Comparison of ENCODE assay signal across 23 cellular contexts in genomic region chr4:24974252-24974580, GRCh38. TPM values are rescaled to one million over a fixed set of nuclear protein-coding genes. Genes with fewer than 3 reads are reported as not detected.
DNase-seq lines count a peak whose midpoint lies in the region; ATAC-seq and TF ChIP-seq lines count a peak whose summit lies in the region.
"Had no signal": no experiment of that assay in that cellular context is flagged by ENCODE, and none has a peak within 500 bp of the region (broad histone marks: within the 10 kb centered on the region; RNA-seq: fewer than 3 reads in every experiment).

No MANE protein-coding gene starts in this region.

- no peak overlapping the region for H3K9ac ChIP-seq in PC-3 (ENCODE audit: low read length)
- H3K9ac ChIP-seq: parathyroid adenoma, SK-N-SH had no signal

- POLR2A ChIA-PET in MCF 10A (lab: Yijun Ruan, JAX) (no interaction called here), PC-3 (lab: Charles Lee; ENCODE audit: unreplicated experiment) (no interaction called here)
- POLR2A ChIA-PET in naive thymus-derived CD4-positive, alpha-beta T cell (lab: Charles Lee): no interaction called here

- 84% methylated on average over 6 of the region's 6 CpGs for WGBS in prostate gland

- no peaks in the 10 kb centered on the region for H3K79me2 ChIP-seq in PC-3 (ENCODE audit: low read length)
- H3K79me2 ChIP-seq: parathyroid adenoma had no signal

- H3K4me3 ChIP-seq in breast epithelium (peak overlapping the region in 1 of 3 donors; percentile 35), PC-3 (ENCODE audit: low read length) (peak overlapping the region; percentile 44; the same call in 1 of the 2 replicates), vagina (no peak overlapping the region), prostate gland (no peak overlapping the region)
- no peak overlapping the region for H3K4me3 ChIP-seq in naive thymus-derived CD4-positive, alpha-beta T cell (ENCODE audit: low read length)

- H3K36me3 ChIP-seq in breast epithelium (no peaks in the 10 kb centered on the region), PC-3 (ENCODE audit: low read depth, low read length) (no peaks in the 10 kb centered on the region), vagina (no peaks in the 10 kb centered on the region), prostate gland (no peaks in the 10 kb centered on the region)
- no peaks in the 10 kb centered on the region for H3K36me3 ChIP-seq in naive thymus-derived CD4-positive, alpha-beta T cell (ENCODE audit: control insufficient read depth in 2 of 3, insufficient read depth in 3 of 3, low read length in 3 of 3)

- no peaks in the 10 kb centered on the region for H3F3A ChIP-seq in PC-3 (ENCODE audit: low read length, unreplicated experiment)

- ATAC-seq in PC-3: no peak
- ATAC-seq in naive thymus-derived CD4-positive, alpha-beta T cell: peak; percentile 52
- ATAC-seq in GM18502 (IDR thresholded peaks at IDR 0.05; ENCODE audit: poor library complexity, unreplicated experiment): no peak
- ATAC-seq: stimulated activated naive CD8-positive, alpha-beta T cell treated with anti-CD3 and anti-CD28 coated beads, Interleukin-15, Interleukin-2, amounts not matched to agents 100 U/mL and 50 U/mL, for 24 hours had no signal

- H3K27ac ChIP-seq in breast epithelium (peak overlapping the region in 1 of 2 donors; percentile 68), PC-3 (ENCODE audit: low read length) (no peak overlapping the region), vagina (no peak overlapping the region), prostate gland (no peak overlapping the region)
- H3K27ac ChIP-seq in naive thymus-derived CD4-positive, alpha-beta T cell (ENCODE audit: low read depth, low read length): no peak overlapping the region
- H3K27ac ChIP-seq: epithelial cell of prostate, parathyroid adenoma had no signal

- intact Hi-C loops in MCF 10A (cut with micrococcal nuclease): no loop called here
- intact Hi-C loops in breast epithelium (cut with DNase I; ENCODE audit: low total_unique reads): no loop called here
- intact Hi-C loops in PC-3 (cut with micrococcal nuclease): loop anchor here (5.0 to 10.0 kb wide), 2 partner anchors 132 to 389 kb away; partner anchors contain the start of gene DHX15
- intact Hi-C loops in naive thymus-derived CD4-positive, alpha-beta T cell (cut with micrococcal nuclease): no loop called here
- intact Hi-C loops in vagina (cut with DNase I): no loop called here
- intact Hi-C loops in prostate gland (cut with DNase I): no loop called here

- TF ChIP-seq POLR2A in breast epithelium (IDR thresholded peaks at IDR 0.05) (no peak), vagina (IDR thresholded peaks at IDR 0.05) (no peak), prostate gland (IDR thresholded peaks at IDR 0.05) (no peak)

- H3K36me3 Mint-ChIP-seq in MCF 10A (ENCODE audit: insufficient read depth, unreplicated experiment): no peaks in the 10 kb centered on the region
- no peaks in the 10 kb centered on the region for H3K36me3 Mint-ChIP-seq in naive thymus-derived CD4-positive, alpha-beta T cell
- H3K36me3 Mint-ChIP-seq: memory B cell, naive B cell, type B pancreatic cell had no signal

- peaks cover 36% of the 10 kb centered on the region for H3K4me1 Mint-ChIP-seq in MCF 10A (ENCODE audit: insufficient read depth, unreplicated experiment)
- peaks cover 0 to 6% (median 2%) of the 10 kb centered on the region in 7 donors for H3K4me1 Mint-ChIP-seq in naive thymus-derived CD4-positive, alpha-beta T cell
- H3K4me1 Mint-ChIP-seq: activated B cell treated with CpG ODN at 0.5 μM for 24 hours had no signal

- H3K9me2 ChIP-seq in PC-3 (replicated peaks; ENCODE audit: low read length): no peaks in the 10 kb centered on the region
- H3K9me2 ChIP-seq: SK-N-SH had no signal

- CTCF ChIA-PET in MCF 10A (lab: Yijun Ruan, JAX): interaction anchor here (0.5 to 2.2 kb wide), 8 partner anchors 46 to 1108 kb away, joined by 3 to 10 read pairs (median 3); no protein-coding TSS in a partner anchor
- CTCF ChIA-PET in PC-3 (lab: Charles Lee): interaction anchor here (0.6 kb wide), 1 partner anchor 13 kb away, joined by 3 read pairs; no protein-coding TSS in a partner anchor
- CTCF ChIA-PET in naive thymus-derived CD4-positive, alpha-beta T cell (lab: Charles Lee): no interaction called here

- peak overlapping the region; percentile 73 for H2AFZ ChIP-seq in PC-3 (ENCODE audit: low read length)
- H2AFZ ChIP-seq: parathyroid adenoma had no signal

- peaks cover 14% of the 10 kb centered on the region for H3K27me3 Mint-ChIP-seq in MCF 10A (ENCODE audit: insufficient read depth, unreplicated experiment)
- H3K27me3 Mint-ChIP-seq in naive thymus-derived CD4-positive, alpha-beta T cell: peaks cover 14 to 50% (median 33%) of the 10 kb centered on the region in 5 donors

- H3K27ac Mint-ChIP-seq in MCF 10A (ENCODE audit: low read depth, unreplicated experiment): no peak overlapping the region
- H3K27ac Mint-ChIP-seq in naive thymus-derived CD4-positive, alpha-beta T cell: no peak overlapping the region
- H3K27ac Mint-ChIP-seq: activated B cell treated with CpG ODN at 0.5 μM for 24 hours; activated CD4-positive, alpha-beta memory T cell treated with anti-CD3 and anti-CD28 coated beads, Interleukin-2, amount 10 ng/mL, durations not matched to agents 7 days and 5 days; memory B cell; naive B cell; type B pancreatic cell had no signal

- no peak overlapping the region for H3K4me3 Mint-ChIP-seq in MCF 10A (ENCODE audit: unreplicated experiment)
- H3K4me3 Mint-ChIP-seq in naive thymus-derived CD4-positive, alpha-beta T cell: no peak overlapping the region
- H3K4me3 Mint-ChIP-seq: activated B cell treated with CpG ODN at 0.5 μM for 24 hours; activated CD4-positive, alpha-beta memory T cell treated with anti-CD3 and anti-CD28 coated beads, Interleukin-2, amount 10 ng/mL, durations not matched to agents 7 days and 5 days; memory B cell; type B pancreatic cell had no signal

- no peaks in the 10 kb centered on the region for H3K9me3 Mint-ChIP-seq in MCF 10A (ENCODE audit: unreplicated experiment)
- H3K9me3 Mint-ChIP-seq in naive thymus-derived CD4-positive, alpha-beta T cell: peaks cover 0 to 2% (median 0%) of the 10 kb centered on the region in 11 donors
- H3K9me3 Mint-ChIP-seq: activated B cell treated with CpG ODN at 0.5 μM for 24 hours; activated CD4-positive, alpha-beta memory T cell treated with anti-CD3 and anti-CD28 coated beads, Interleukin-2, amount 10 ng/mL, durations not matched to agents 7 days and 5 days; memory B cell; type B pancreatic cell had no signal

- H3K4me1 ChIP-seq in breast epithelium: no peaks in the 10 kb centered on the region
- peaks cover 28% of the 10 kb centered on the region for H3K4me1 ChIP-seq in PC-3 (ENCODE audit: insufficient read depth, low read length)
- no peaks in the 10 kb centered on the region for H3K4me1 ChIP-seq in naive thymus-derived CD4-positive, alpha-beta T cell (ENCODE audit: control insufficient read depth in 2 of 2, insufficient read depth in 2 of 2, low read length in 2 of 2)
- H3K4me1 ChIP-seq in vagina: peaks cover 15% of the 10 kb centered on the region
- H3K4me1 ChIP-seq in prostate gland (replicated peaks): no peaks in the 10 kb centered on the region
- H3K4me1 ChIP-seq: parathyroid adenoma had no signal

- peak overlapping the region; percentile 76 for H3K4me2 ChIP-seq in PC-3 (ENCODE audit: low read length)
- H3K4me2 ChIP-seq: SK-N-SH had no signal

- H3K27me3 ChIP-seq in breast epithelium (no peaks in the 10 kb centered on the region), PC-3 (ENCODE audit: low read length) (no peaks in the 10 kb centered on the region), vagina (no peaks in the 10 kb centered on the region), prostate gland (replicated peaks; ENCODE audit: insufficient read depth) (no peaks in the 10 kb centered on the region)
- no peaks in the 10 kb centered on the region for H3K27me3 ChIP-seq in naive thymus-derived CD4-positive, alpha-beta T cell (ENCODE audit: control insufficient read depth in 2 of 2, insufficient read depth in 2 of 2, low read length in 2 of 2)

- DNase-seq in MCF 10A (ENCODE audit: unreplicated experiment) (peak; percentile 14), breast epithelium (ENCODE audit: low spot score in 2 of 2) (no peak), PC-3 (no peak), vagina (ENCODE audit: extremely low spot score in 2 of 2) (peak; percentile 71 to 94), prostate gland (ENCODE audit: low spot score) (no peak), glomerular visceral epithelial cell (ENCODE audit: extremely low spot score) (no peak)
- no peak for DNase-seq in naive thymus-derived CD4-positive, alpha-beta T cell
- DNase-seq: activated B cell treated with CpG ODN at 0.5 μM for 24 hours; activated CD4-positive, alpha-beta memory T cell treated with anti-CD3 and anti-CD28 coated beads, Interleukin-2, amount 10 ng/mL, durations not matched to agents 7 days and 5 days; activated naive CD4-positive, alpha-beta T cell; amniotic stem cell; DMS 273 treated with DMSO at 0.1 percent for 48 hours; GDM1; MM.1S; naive B cell; SK-N-SH; small intestine; stimulated activated naive CD8-positive, alpha-beta T cell treated with anti-CD3 and anti-CD28 coated beads, Interleukin-15, Interleukin-2, amounts not matched to agents 100 U/mL and 50 U/mL, for 24 hours had no signal

- BruUV-seq in MCF 10A (replicated peaks; lab: Mats Ljungman, UMichigan): no TSS peak
- BruUV-seq in PC-3 (replicated peaks; lab: Mats Ljungman, UMichigan): no TSS peak

- no peaks in the 10 kb centered on the region for H4K20me1 ChIP-seq in PC-3 (ENCODE audit: low read length)

- H3K9me3 ChIP-seq in breast epithelium (no peaks in the 10 kb centered on the region), PC-3 (ENCODE audit: low read length) (no peaks in the 10 kb centered on the region), vagina (no peaks in the 10 kb centered on the region), prostate gland (no peaks in the 10 kb centered on the region)
- H3K9me3 ChIP-seq in naive thymus-derived CD4-positive, alpha-beta T cell (ENCODE audit: control insufficient read depth in 2 of 3, low read length in 3 of 3): no peaks in the 10 kb centered on the region
- H3K9me3 ChIP-seq: SK-N-SH had no signal

- TF ChIP-seq CTCF in MCF 10A (IDR thresholded peaks at IDR 0.05; ENCODE audit: unreplicated experiment): no peak
- no peak for TF ChIP-seq CTCF in breast epithelium (IDR thresholded peaks at IDR 0.05)
- no peak for TF ChIP-seq CTCF in PC-3 (conservative IDR thresholded peaks at IDR 0.05; ENCODE audit: low read depth, low read length)
- TF ChIP-seq CTCF in vagina (IDR thresholded peaks at IDR 0.05): no peak
- no peak for TF ChIP-seq CTCF in prostate gland (IDR thresholded peaks at IDR 0.05)

RNA-seq across cellular contexts. Expression of gene LGI2, which starts 56.5 kb away (rescaled TPM):
- total RNA-seq in MCF 10A (2022) (0.20 TPM in 1 of 2 replicates, not detected in the other), breast epithelium (1 to 10 TPM in 2 of 3 donors, under 1 TPM in 1; 0.33 to 2.2 (median 1.2) TPM), PC-3 (2014; rRNA removed) (0.18 and 3.4 TPM in 2 replicates), vagina (0.98 TPM), prostate gland (1 to 10 TPM in 1 of 2 donors, under 1 TPM in 1; 0.05 to 2.8 TPM)
- total RNA-seq in naive thymus-derived CD4-positive, alpha-beta T cell: not detected
- polyA plus RNA-seq in naive thymus-derived CD4-positive, alpha-beta T cell: not detected
- total RNA-seq: activated B cell treated with CpG ODN at 0.5 μM for 24 hours; activated CD4-positive, alpha-beta memory T cell treated with anti-CD3 and anti-CD28 coated beads, Interleukin-2, amount 10 ng/mL, durations not matched to agents 7 days and 5 days had no signal
- polyA plus RNA-seq: SK-N-SH had no signal

Comparison
In these comparisons a context has a peak if more than half of its experiments do, and no peak if none do; other contexts are left out.
1. DNase-seq: peak in MCF 10A (single experiment) and vagina (2 of 2); none in breast epithelium (0 of 2), PC-3 (single experiment), naive thymus-derived CD4-positive, alpha-beta T cell (0 of 9), prostate gland (single experiment) and glomerular visceral epithelial cell (single experiment).